ENCODE assay signal across 20 cellular contexts in genomic region chr9:88828018-88828417, GRCh38.
DNase-seq lines count a peak whose midpoint lies in the region; ATAC-seq and TF ChIP-seq lines count a peak whose summit lies in the region.
"Had no signal": no experiment of that assay in that cellular context is flagged by ENCODE, and none has a peak within 500 bp of the region (broad histone marks: within the 10 kb centered on the region; RNA-seq: fewer than 3 reads in every experiment).

No MANE protein-coding gene starts in this region.

- H2AFZ ChIP-seq in MM.1S (ENCODE audit: low read length), result no peak overlapping the region

- H3K4me1 ChIP-seq in gastroesophageal sphincter (peaks cover 0 to 22% (median 0%) of the 10 kb centered on the region in 3 donors), uterus (peaks cover 0 to 12% of the 10 kb centered on the region in 2 donors), MM.1S (ENCODE audit: low read length) (no peaks in the 10 kb centered on the region)

- H3K4me3 Mint-ChIP-seq in neural crest cell, result no peak overlapping the region
- H3K4me3 Mint-ChIP-seq: B cell; CD4-positive, CD25-positive, alpha-beta regulatory T cell; HFFc6 had no signal

- no peaks in the 10 kb centered on the region for H3K9me2 ChIP-seq in MM.1S (replicated peaks; ENCODE audit: insufficient read depth, low read length)

- H3K9me3 ChIP-seq in gastroesophageal sphincter (no peaks in the 10 kb centered on the region), uterus (no peaks in the 10 kb centered on the region), MM.1S (replicated peaks; ENCODE audit: insufficient read depth, low read length) (no peaks in the 10 kb centered on the region)

- peaks cover 12% of the 10 kb centered on the region for H3K9me3 Mint-ChIP-seq in neural crest cell
- H3K9me3 Mint-ChIP-seq: HFFc6 had no signal

- H3K4me2 ChIP-seq in MM.1S (ENCODE audit: low read depth, low read length), result no peak overlapping the region

- intact Hi-C loops in left ventricle myocardium superior (cut with micrococcal nuclease) (no loop called here), cardiac septum (cut with DNase I) (no loop called here), uterus (cut with DNase I; ENCODE audit: low total_unique reads) (no loop called here)

- H3K79me2 ChIP-seq in MM.1S (ENCODE audit: low read length), result no peaks in the 10 kb centered on the region

- H3K27me3 ChIP-seq in gastroesophageal sphincter (no peaks in the 10 kb centered on the region), uterus (no peaks in the 10 kb centered on the region), MM.1S (replicated peaks; ENCODE audit: insufficient read depth, low read length) (no peaks in the 10 kb centered on the region)

- H3K27ac ChIP-seq in gastroesophageal sphincter (peak overlapping the region in 2 of 4 donors; percentile 41 to 56), uterus (peak overlapping the region; percentile 51 to 55), MM.1S (ENCODE audit: low read length) (no peak overlapping the region)

- ATAC-seq in left ventricle myocardium superior (peak; percentile 20), gastroesophageal sphincter (peak; percentile 1), GM21360 (IDR thresholded peaks at IDR 0.05; ENCODE audit: unreplicated experiment) (no peak)

- H3F3A ChIP-seq in MM.1S (ENCODE audit: insufficient read depth, low read length), result no peaks in the 10 kb centered on the region

- peaks cover 7% of the 10 kb centered on the region for H3K4me1 Mint-ChIP-seq in neural crest cell

- no peak overlapping the region for H3K4me3 ChIP-seq in gastroesophageal sphincter
- no peak overlapping the region for H3K4me3 ChIP-seq in uterus
- H3K4me3 ChIP-seq in MM.1S (ENCODE audit: low read length), result no peak overlapping the region

- H3K9ac ChIP-seq in MM.1S (ENCODE audit: low read length), result no peak overlapping the region

- no peaks in the 10 kb centered on the region for H4K20me1 ChIP-seq in MM.1S (ENCODE audit: insufficient read depth, low read length)

- H3K36me3 ChIP-seq in gastroesophageal sphincter (no peaks in the 10 kb centered on the region), uterus (no peaks in the 10 kb centered on the region), MM.1S (replicated peaks; ENCODE audit: insufficient read depth, low read length) (no peaks in the 10 kb centered on the region)

- peak overlapping the region; percentile 22 for H3K27ac Mint-ChIP-seq in neural crest cell (ENCODE audit: unreplicated experiment)
- H3K27ac Mint-ChIP-seq: B cell; CD4-positive, CD25-positive, alpha-beta regulatory T cell; HFFc6 had no signal

- TF ChIP-seq POLR2A in gastroesophageal sphincter (IDR thresholded peaks at IDR 0.05), result no peak
- TF ChIP-seq POLR2A in uterus (IDR thresholded peaks at IDR 0.05), result no peak

- peaks cover 12% of the 10 kb centered on the region for H3K27me3 Mint-ChIP-seq in neural crest cell (ENCODE audit: low read depth)

- no peak for TF ChIP-seq EP300 in gastroesophageal sphincter (IDR thresholded peaks at IDR 0.05)

- no peaks in the 10 kb centered on the region for H3K36me3 Mint-ChIP-seq in neural crest cell (ENCODE audit: low read depth)
- H3K36me3 Mint-ChIP-seq: CD4-positive, CD25-positive, alpha-beta regulatory T cell had no signal

- TF ChIP-seq CTCF in gastroesophageal sphincter (IDR thresholded peaks at IDR 0.05) (no peak), neural crest cell (conservative IDR thresholded peaks at IDR 0.05) (no peak), uterus (IDR thresholded peaks at IDR 0.05) (no peak), MM.1S (IDR thresholded peaks at IDR 0.05; ENCODE audit: low read length) (no peak)

- DNase-seq in left ventricle myocardium superior (peak; percentile 45), cardiac septum (ENCODE audit: low spot score) (no peak), neural crest cell (ENCODE audit: low read depth, low spot score) (no peak), uterus (no peak), MM.1S (no peak)
- no peak for DNase-seq in NK-92 treated with Interleukin-12 subunit alpha and Interleukin-12 subunit beta, amount 100 ng/mL, for 24 hours (lab: John Stamatoyannopoulos, UW)
- DNase-seq: CD4-positive, CD25-positive, alpha-beta regulatory T cell; COR-L47; DMS153; GF-D8; H7; HFFc6; KG1; NCI-H1417 treated with DMSO at 0.1 percent for 48 hours; NCI-H187 treated with DMSO at 0.1 percent for 48 hours; NCI-H226; NCI-H524 had no signal

- WGBS in gastroesophageal sphincter (ENCODE audit: low coverage in 1 of 2), 2 donors, result 38 to 69% methylated on average over 8 of the region's 8 CpGs
